Comparison of ENCODE assay signal across 12 cellular contexts in genomic region chr2:224023188-224023587, GRCh38. TPM values are rescaled to one million over a fixed set of nuclear protein-coding genes. Genes with fewer than 3 reads are reported as not detected.
DNase-seq lines count a peak whose midpoint lies in the region; ATAC-seq and TF ChIP-seq lines count a peak whose summit lies in the region.
"Had no signal": no experiment of that assay in that cellular context is flagged by ENCODE, and none has a peak within 500 bp of the region (broad histone marks: within the 10 kb centered on the region; RNA-seq: fewer than 3 reads in every experiment).

No MANE protein-coding gene starts in this region.

- peak overlapping the region; percentile 21 to 36 for H3K4me3 Mint-ChIP-seq in activated T-cell treated with anti-CD3 and anti-CD28 coated beads, Interleukin-2, amount 50 U/mL, for 72 hours
- H3K4me3 Mint-ChIP-seq: CD4-positive, CD25-positive, alpha-beta regulatory T cell had no signal

- no peak overlapping the region for H3K27ac ChIP-seq in OCI-LY3 (ENCODE audit: low read length)
- H3K27ac ChIP-seq in smooth muscle cell (ENCODE audit: low read depth), result peak overlapping the region; percentile 77
- no peak overlapping the region for H3K27ac ChIP-seq in heart left ventricle
- H3K27ac ChIP-seq: lower lobe of right lung had no signal

- no peaks in the 10 kb centered on the region for H3K27me3 Mint-ChIP-seq in activated T-cell treated with anti-CD3 and anti-CD28 coated beads, Interleukin-2, amount 50 U/mL, for 72 hours (ENCODE audit: low read depth)
- H3K27me3 Mint-ChIP-seq: CD4-positive, CD25-positive, alpha-beta regulatory T cell had no signal

- TF ChIP-seq CTCF in OCI-LY3 (IDR thresholded peaks at IDR 0.05; ENCODE audit: low read depth, low read length), result no peak
- no peak for TF ChIP-seq CTCF in epithelial cell of proximal tubule (conservative IDR thresholded peaks at IDR 0.05; ENCODE audit: low read depth, low read length)
- no peak for TF ChIP-seq CTCF in smooth muscle cell (IDR thresholded peaks at IDR 0.05; ENCODE audit: borderline replicate concordance, insufficient read depth, poor library complexity, severe bottlenecking)
- no peak for TF ChIP-seq CTCF in heart left ventricle (IDR thresholded peaks at IDR 0.05)

- TF ChIP-seq POLR2A in heart left ventricle (IDR thresholded peaks at IDR 0.05), result no peak

- intact Hi-C loops in heart left ventricle (cut with DNase I), result no loop called here
- intact Hi-C loops in Right ventricle myocardium superior (cut with DNase I), result no loop called here

- H3K36me3 Mint-ChIP-seq in activated T-cell treated with anti-CD3 and anti-CD28 coated beads, Interleukin-2, amount 50 U/mL, for 72 hours (ENCODE audit: insufficient read depth in 2 of 2), result peaks cover 10 to 22% of the 10 kb centered on the region in 2 donors
- H3K36me3 Mint-ChIP-seq: CD4-positive, CD25-positive, alpha-beta regulatory T cell had no signal

- H3K79me2 ChIP-seq in OCI-LY3 (ENCODE audit: low read length), result no peaks in the 10 kb centered on the region
- H3K79me2 ChIP-seq in smooth muscle cell (ENCODE audit: low read depth), result peaks cover 94% of the 10 kb centered on the region

- no peaks in the 10 kb centered on the region for H3K27me3 ChIP-seq in OCI-LY3 (ENCODE audit: low read depth, low read length)
- H3K27me3 ChIP-seq in smooth muscle cell (ENCODE audit: low read depth), result no peaks in the 10 kb centered on the region
- H3K27me3 ChIP-seq in heart left ventricle, result no peaks in the 10 kb centered on the region

- no peaks in the 10 kb centered on the region for H3K9me3 ChIP-seq in OCI-LY3 (ENCODE audit: insufficient read depth, low read length)
- H3K9me3 ChIP-seq in smooth muscle cell (replicated peaks; ENCODE audit: low read depth), result no peaks in the 10 kb centered on the region
- no peaks in the 10 kb centered on the region for H3K9me3 ChIP-seq in heart left ventricle
- H3K9me3 ChIP-seq: lower lobe of right lung had no signal

- WGBS in smooth muscle cell (ENCODE audit: low lambda C conversion rate), result 67% methylated on average over 1 of the region's 1 CpG
- WGBS in heart left ventricle, 4 donors, result 67 to 88% (median 79%) methylated on average over 1 of the region's 1 CpG

- no peak for ATAC-seq in activated T-cell treated with anti-CD3 and anti-CD28 coated beads, Interleukin-2, amount 50 U/mL, for 72 hours (replicated peaks in 1 of 2)
- ATAC-seq in heart left ventricle, result no peak
- ATAC-seq in Right ventricle myocardium superior (ENCODE audit: poor library complexity), result no peak
- ATAC-seq: lower lobe of right lung had no signal

- H3K4me3 ChIP-seq in OCI-LY3 (ENCODE audit: low read length) (no peak overlapping the region), epithelial cell of proximal tubule (ENCODE audit: low read depth, low read length) (no peak overlapping the region), smooth muscle cell (no peak overlapping the region), heart left ventricle (no peak overlapping the region)
- H3K4me3 ChIP-seq: lower lobe of right lung had no signal

- peaks cover 48% of the 10 kb centered on the region for H3K4me1 ChIP-seq in OCI-LY3 (ENCODE audit: low read length)
- peaks cover 14% of the 10 kb centered on the region for H3K4me1 ChIP-seq in smooth muscle cell (ENCODE audit: low read depth)
- peaks cover 0 to 10% (median 0%) of the 10 kb centered on the region in 12 donors for H3K4me1 ChIP-seq in heart left ventricle
- H3K4me1 ChIP-seq: lower lobe of right lung had no signal

- H2AFZ ChIP-seq in OCI-LY3 (ENCODE audit: low read depth, low read length) (no peak overlapping the region), smooth muscle cell (ENCODE audit: low read depth) (no peak overlapping the region)

- H3K4me2 ChIP-seq in OCI-LY3 (ENCODE audit: low read length) (peak overlapping the region; percentile 32; the same call in 1 of the 2 replicates), smooth muscle cell (no peak overlapping the region)

- H4K20me1 ChIP-seq in OCI-LY3 (ENCODE audit: insufficient read depth, low read length), result no peaks in the 10 kb centered on the region
- peaks cover 96% of the 10 kb centered on the region for H4K20me1 ChIP-seq in smooth muscle cell (ENCODE audit: low read depth)

- H3K4me1 Mint-ChIP-seq in activated T-cell treated with anti-CD3 and anti-CD28 coated beads, Interleukin-2, amount 50 U/mL, for 72 hours (ENCODE audit: low read depth), result peaks cover 73% of the 10 kb centered on the region

- no peak overlapping the region for H3K9ac ChIP-seq in OCI-LY3 (ENCODE audit: low read length)
- peak overlapping the region; percentile 43 for H3K9ac ChIP-seq in smooth muscle cell (ENCODE audit: low read depth)

- no peak for DNase-seq in activated T-cell treated with anti-CD3 and anti-CD28 coated beads, Interleukin-2, amount 50 U/mL, for 72 hours
- no peak for DNase-seq in activated T-cell treated with anti-CD3 and anti-CD28 coated beads, Interleukin-2, amount 50 U/mL, for 48 hours
- peak; percentile 76 for DNase-seq in epithelial cell of proximal tubule (ENCODE audit: low read depth)
- no peak for DNase-seq in smooth muscle cell (lab: John Stamatoyannopoulos, UW; ENCODE audit: unreplicated experiment)
- no peak for DNase-seq in heart left ventricle
- no peak for DNase-seq in NCI-H82 (lab: John Stamatoyannopoulos, UW)
- no peak for DNase-seq in Right ventricle myocardium superior
- DNase-seq: activated CD8-positive, alpha-beta memory T cell treated with anti-CD3 and anti-CD28 coated beads, Interleukin-2, amount 50 U/mL, for 4 hours; CD4-positive, CD25-positive, alpha-beta regulatory T cell; lower lobe of right lung; NCI-H2081 treated with DMSO at 0.1 percent for 48 hours had no signal

- peaks cover 4 to 9% of the 10 kb centered on the region in 2 donors for H3K9me3 Mint-ChIP-seq in activated T-cell treated with anti-CD3 and anti-CD28 coated beads, Interleukin-2, amount 50 U/mL, for 72 hours

- H3K27ac Mint-ChIP-seq in activated T-cell treated with anti-CD3 and anti-CD28 coated beads, Interleukin-2, amount 50 U/mL, for 72 hours, result peak overlapping the region; percentile 5

- peaks cover 27% of the 10 kb centered on the region for H3F3A ChIP-seq in smooth muscle cell (ENCODE audit: low read depth)

- H3K36me3 ChIP-seq in OCI-LY3 (replicated peaks; ENCODE audit: low read depth, low read length) (no peaks in the 10 kb centered on the region), smooth muscle cell (ENCODE audit: low read depth) (no peaks in the 10 kb centered on the region), heart left ventricle (no peaks in the 10 kb centered on the region)
- H3K36me3 ChIP-seq: lower lobe of right lung had no signal

RNA-seq across cellular contexts. Expression of gene SERPINE2, which starts 15.9 kb away (rescaled TPM):
- 10 to 100 TPM; 62.9 to 81.6 TPM for total RNA-seq in activated T-cell treated with anti-CD3 and anti-CD28 coated beads, Interleukin-2, amount 50 U/mL, for 72 hours
- total RNA-seq in epithelial cell of proximal tubule (40.4 and 57.7 TPM in 2 replicates), smooth muscle cell (2,183 and 2,362 TPM in 2 replicates), heart left ventricle (10 to 100 TPM; 10.7 to 61.7 (median 22.1) TPM), Right ventricle myocardium superior (6.0 TPM)
- polyA plus RNA-seq in smooth muscle cell (2,391 and 3,094 TPM in 2 replicates), heart left ventricle (10 to 100 TPM in 1 of 2 donors, 1 to 10 TPM in 1; 9.3 to 28.3 TPM)

Comparison
In these comparisons a context has a peak if more than half of its experiments do, and no peak if none do; other contexts are left out.
1. RNA of gene SERPINE2, which starts 15.9 kb away (total RNA-seq): 2,183 to 2,362 TPM in smooth muscle cell; 62.9 to 81.6 TPM in activated T-cell treated with anti-CD3 and anti-CD28 coated beads, Interleukin-2, amount 50 U/mL, for 72 hours, 40.4 to 57.7 TPM in epithelial cell of proximal tubule, 10.7 to 61.7 TPM in heart left ventricle and 6.0 TPM in Right ventricle myocardium superior (single experiment); every median in the first group is over 10 times any median in the second.